ENCODE assay signal across 9 cellular contexts in genomic region chr4:125741825-125742452, GRCh38.
DNase-seq lines count a peak whose midpoint lies in the region; ATAC-seq, FAIRE-seq and TF ChIP-seq lines count a peak whose summit lies in the region.
"Had no signal": no experiment of that assay in that cellular context is flagged by ENCODE, and none has a peak within 500 bp of the region (broad histone marks: within the 10 kb centered on the region; RNA-seq: fewer than 3 reads in every experiment).

No MANE protein-coding gene starts in this region.

- H3K4me3 ChIP-seq in KMS-11 (IDR thresholded peaks at IDR 0.05; ENCODE audit: insufficient read depth, low read depth, low read length), result no peak overlapping the region
- no peak overlapping the region for H3K4me3 ChIP-seq in bronchial epithelial cell (ENCODE audit: low read depth, low read length)
- H3K4me3 ChIP-seq in ovary, result no peak overlapping the region

- intact Hi-C loops in ovary (cut with DNase I), result no loop called here

- H3K4me3 Mint-ChIP-seq in neural crest cell, result no peak overlapping the region
- H3K4me3 Mint-ChIP-seq: IgD-negative memory B cell had no signal

- no peak overlapping the region for H2AFZ ChIP-seq in KMS-11 (ENCODE audit: low read depth)

- peaks cover 12% of the 10 kb centered on the region for H3K4me1 Mint-ChIP-seq in neural crest cell
- H3K4me1 Mint-ChIP-seq: IgD-negative memory B cell had no signal

- H3K9ac ChIP-seq in KMS-11, result no peak overlapping the region

- no peak for FAIRE-seq in bronchial epithelial cell (lab: Jason Lieb, UNC)

- no peaks in the 10 kb centered on the region for H3K27me3 ChIP-seq in KMS-11 (ENCODE audit: insufficient read depth, low read depth)
- H3K27me3 ChIP-seq in bronchial epithelial cell (ENCODE audit: control insufficient read depth, insufficient read depth, low read length), result no peaks in the 10 kb centered on the region
- H3K27me3 ChIP-seq in ovary, result no peaks in the 10 kb centered on the region

- TF ChIP-seq POLR2A in ovary (IDR thresholded peaks at IDR 0.05), result no peak

- TF ChIP-seq CTCF in KMS-11 (conservative IDR thresholded peaks at IDR 0.05; ENCODE audit: low read depth, low read length) (peak; percentile 72), bronchial epithelial cell (IDR thresholded peaks at IDR 0.05; ENCODE audit: insufficient read depth, low read length, severe bottlenecking) (peak; percentile 46), neural crest cell (conservative IDR thresholded peaks at IDR 0.05) (peak; percentile 64), ovary (IDR thresholded peaks at IDR 0.05) (no peak)

- no peak overlapping the region for H3K27ac Mint-ChIP-seq in neural crest cell (ENCODE audit: unreplicated experiment)
- H3K27ac Mint-ChIP-seq: IgD-negative memory B cell had no signal

- H3K9me3 Mint-ChIP-seq in neural crest cell, result peaks cover 6% of the 10 kb centered on the region

- no peaks in the 10 kb centered on the region for H4K20me1 ChIP-seq in KMS-11 (ENCODE audit: insufficient read depth)

- no peaks in the 10 kb centered on the region for H3K36me3 ChIP-seq in KMS-11 (ENCODE audit: insufficient read depth)
- no peaks in the 10 kb centered on the region for H3K36me3 ChIP-seq in bronchial epithelial cell (ENCODE audit: control insufficient read depth, insufficient read depth, low read length)
- H3K36me3 ChIP-seq in ovary, result no peaks in the 10 kb centered on the region

- no peaks in the 10 kb centered on the region for H3K27me3 Mint-ChIP-seq in neural crest cell (ENCODE audit: low read depth)
- H3K27me3 Mint-ChIP-seq: IgD-negative memory B cell had no signal

- H3K4me2 ChIP-seq in KMS-11, result no peak overlapping the region

- no peak for TF ChIP-seq EP300 in ovary (IDR thresholded peaks at IDR 0.05)

- peaks cover 5% of the 10 kb centered on the region for H3K36me3 Mint-ChIP-seq in neural crest cell (ENCODE audit: low read depth)
- H3K36me3 Mint-ChIP-seq: IgD-negative memory B cell had no signal

- no peak for ATAC-seq in HG02870 (IDR thresholded peaks at IDR 0.05; ENCODE audit: unreplicated experiment)

- H3K27ac ChIP-seq in KMS-11 (no peak overlapping the region), ovary (no peak overlapping the region)

- no peaks in the 10 kb centered on the region for H3K9me3 ChIP-seq in ovary

- H3K4me1 ChIP-seq in KMS-11 (ENCODE audit: low read depth, poor library complexity, severe bottlenecking) (no peaks in the 10 kb centered on the region), ovary (ENCODE audit: insufficient read depth) (peaks cover 3% of the 10 kb centered on the region)

- H3K79me2 ChIP-seq in KMS-11 (ENCODE audit: insufficient read depth, low read depth), result no peaks in the 10 kb centered on the region

- DNase-seq in EL (peak; percentile 31), bronchial epithelial cell (ENCODE audit: low read depth) (peak; percentile 55), neural crest cell (ENCODE audit: low read depth, low spot score) (no peak), GM19240 (ENCODE audit: insufficient read length, low spot score) (no peak), retina (no peak), ovary (no peak)

- WGBS in ovary, 3 donors, result 78 to 88% (median 82%) methylated on average over 8 of the region's 8 CpGs

Comparison
In these comparisons a context has a peak if more than half of its experiments do, and no peak if none do; other contexts are left out.
1. DNase-seq: peak in EL (single experiment) and bronchial epithelial cell (single experiment); none in neural crest cell (single experiment), GM19240 (single experiment), retina (single experiment) and ovary (0 of 5).
2. CTCF ChIP-seq: peak in KMS-11 (single experiment), bronchial epithelial cell (single experiment) and neural crest cell (single experiment); none in ovary (0 of 3).